In genomic region chr19:10871711-10872550, GRCh38 we compare ENCODE assay signal across 1 cellular context.
TF ChIP-seq lines count a peak whose summit lies in the region.

No MANE protein-coding gene starts in this region.

TF ChIP-seq in WTC11, 78 proteins besides CTCF, POLR2A, EP300 and RAD21 (continued from another document):
- TF ChIP-seq ZBTB43 (CRISPR knock-in tag; IDR thresholded peaks at IDR 0.05), result no peak
- TF ChIP-seq SP1 (CRISPR knock-in tag; conservative IDR thresholded peaks at IDR 0.05), result no peak
- TF ChIP-seq PRRX2 (CRISPR knock-in tag; IDR thresholded peaks at IDR 0.05), result no peak
- TF ChIP-seq ZNF423 (CRISPR knock-in tag; IDR thresholded peaks at IDR 0.05), result peak; percentile 80
- TF ChIP-seq ZNF138 (CRISPR knock-in tag; conservative IDR thresholded peaks at IDR 0.05), result no peak
- TF ChIP-seq NFYB (CRISPR knock-in tag; conservative IDR thresholded peaks at IDR 0.05; ENCODE audit: low read depth), result no peak
- TF ChIP-seq, protein P1, sequence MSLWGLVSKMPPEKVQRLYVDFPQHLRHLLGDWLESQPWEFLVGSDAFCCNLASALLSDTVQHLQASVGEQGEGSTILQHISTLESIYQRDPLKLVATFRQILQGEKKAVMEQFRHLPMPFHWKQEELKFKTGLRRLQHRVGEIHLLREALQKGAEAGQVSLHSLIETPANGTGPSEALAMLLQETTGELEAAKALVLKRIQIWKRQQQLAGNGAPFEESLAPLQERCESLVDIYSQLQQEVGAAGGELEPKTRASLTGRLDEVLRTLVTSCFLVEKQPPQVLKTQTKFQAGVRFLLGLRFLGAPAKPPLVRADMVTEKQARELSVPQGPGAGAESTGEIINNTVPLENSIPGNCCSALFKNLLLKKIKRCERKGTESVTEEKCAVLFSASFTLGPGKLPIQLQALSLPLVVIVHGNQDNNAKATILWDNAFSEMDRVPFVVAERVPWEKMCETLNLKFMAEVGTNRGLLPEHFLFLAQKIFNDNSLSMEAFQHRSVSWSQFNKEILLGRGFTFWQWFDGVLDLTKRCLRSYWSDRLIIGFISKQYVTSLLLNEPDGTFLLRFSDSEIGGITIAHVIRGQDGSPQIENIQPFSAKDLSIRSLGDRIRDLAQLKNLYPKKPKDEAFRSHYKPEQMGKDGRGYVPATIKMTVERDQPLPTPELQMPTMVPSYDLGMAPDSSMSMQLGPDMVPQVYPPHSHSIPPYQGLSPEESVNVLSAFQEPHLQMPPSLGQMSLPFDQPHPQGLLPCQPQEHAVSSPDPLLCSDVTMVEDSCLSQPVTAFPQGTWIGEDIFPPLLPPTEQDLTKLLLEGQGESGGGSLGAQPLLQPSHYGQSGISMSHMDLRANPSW (CRISPR knock-in tag; conservative IDR thresholded peaks at IDR 0.05; ENCODE audit: low read depth), result no peak
- TF ChIP-seq, protein P2, sequence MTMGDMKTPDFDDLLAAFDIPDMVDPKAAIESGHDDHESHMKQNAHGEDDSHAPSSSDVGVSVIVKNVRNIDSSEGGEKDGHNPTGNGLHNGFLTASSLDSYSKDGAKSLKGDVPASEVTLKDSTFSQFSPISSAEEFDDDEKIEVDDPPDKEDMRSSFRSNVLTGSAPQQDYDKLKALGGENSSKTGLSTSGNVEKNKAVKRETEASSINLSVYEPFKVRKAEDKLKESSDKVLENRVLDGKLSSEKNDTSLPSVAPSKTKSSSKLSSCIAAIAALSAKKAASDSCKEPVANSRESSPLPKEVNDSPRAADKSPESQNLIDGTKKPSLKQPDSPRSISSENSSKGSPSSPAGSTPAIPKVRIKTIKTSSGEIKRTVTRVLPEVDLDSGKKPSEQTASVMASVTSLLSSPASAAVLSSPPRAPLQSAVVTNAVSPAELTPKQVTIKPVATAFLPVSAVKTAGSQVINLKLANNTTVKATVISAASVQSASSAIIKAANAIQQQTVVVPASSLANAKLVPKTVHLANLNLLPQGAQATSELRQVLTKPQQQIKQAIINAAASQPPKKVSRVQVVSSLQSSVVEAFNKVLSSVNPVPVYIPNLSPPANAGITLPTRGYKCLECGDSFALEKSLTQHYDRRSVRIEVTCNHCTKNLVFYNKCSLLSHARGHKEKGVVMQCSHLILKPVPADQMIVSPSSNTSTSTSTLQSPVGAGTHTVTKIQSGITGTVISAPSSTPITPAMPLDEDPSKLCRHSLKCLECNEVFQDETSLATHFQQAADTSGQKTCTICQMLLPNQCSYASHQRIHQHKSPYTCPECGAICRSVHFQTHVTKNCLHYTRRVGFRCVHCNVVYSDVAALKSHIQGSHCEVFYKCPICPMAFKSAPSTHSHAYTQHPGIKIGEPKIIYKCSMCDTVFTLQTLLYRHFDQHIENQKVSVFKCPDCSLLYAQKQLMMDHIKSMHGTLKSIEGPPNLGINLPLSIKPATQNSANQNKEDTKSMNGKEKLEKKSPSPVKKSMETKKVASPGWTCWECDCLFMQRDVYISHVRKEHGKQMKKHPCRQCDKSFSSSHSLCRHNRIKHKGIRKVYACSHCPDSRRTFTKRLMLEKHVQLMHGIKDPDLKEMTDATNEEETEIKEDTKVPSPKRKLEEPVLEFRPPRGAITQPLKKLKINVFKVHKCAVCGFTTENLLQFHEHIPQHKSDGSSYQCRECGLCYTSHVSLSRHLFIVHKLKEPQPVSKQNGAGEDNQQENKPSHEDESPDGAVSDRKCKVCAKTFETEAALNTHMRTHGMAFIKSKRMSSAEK (CRISPR knock-in tag; IDR thresholded peaks at IDR 0.05; ENCODE audit: borderline replicate concordance), result no peak
- no peak for TF ChIP-seq GTF2I (CRISPR knock-in tag; conservative IDR thresholded peaks at IDR 0.05)
- TF ChIP-seq ZNF281 (CRISPR knock-in tag; IDR thresholded peaks at IDR 0.05), result no peak
- TF ChIP-seq, protein P3, sequence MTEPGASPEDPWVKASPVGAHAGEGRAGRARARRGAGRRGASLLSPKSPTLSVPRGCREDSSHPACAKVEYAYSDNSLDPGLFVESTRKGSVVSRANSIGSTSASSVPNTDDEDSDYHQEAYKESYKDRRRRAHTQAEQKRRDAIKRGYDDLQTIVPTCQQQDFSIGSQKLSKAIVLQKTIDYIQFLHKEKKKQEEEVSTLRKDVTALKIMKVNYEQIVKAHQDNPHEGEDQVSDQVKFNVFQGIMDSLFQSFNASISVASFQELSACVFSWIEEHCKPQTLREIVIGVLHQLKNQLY (CRISPR knock-in tag; IDR thresholded peaks at IDR 0.05), result no peak
- TF ChIP-seq HMGA2 (CRISPR knock-in tag; IDR thresholded peaks at IDR 0.05), result no peak
